Comparison of ENCODE assay signal across 15 cellular contexts in genomic region chr11:104618949-104619348, GRCh38.
DNase-seq lines count a peak whose midpoint lies in the region.
"Had no signal": no experiment of that assay in that cellular context is flagged by ENCODE, and none has a peak within 500 bp of the region (broad histone marks: within the 10 kb centered on the region; RNA-seq: fewer than 3 reads in every experiment).

No MANE protein-coding gene starts in this region.

- DNase-seq in KBM-7 (peak; percentile 15), dermis microvascular lymphatic vessel endothelial cell (ENCODE audit: low read depth in 2 of 2) (peak; percentile 68 to 73), inferior parietal cortex (ENCODE audit: extremely low spot score) (peak; percentile 68), substantia nigra (lab: John Stamatoyannopoulos, UW) (peak in 23 of 49 donors; percentile 1 to 60 (median 8)), islet precursor cell (no peak), COR-L47 (lab: John Stamatoyannopoulos, UW) (no peak), NCI-H2171 treated with DMSO at 0.1 percent for 48 hours (lab: John Stamatoyannopoulos, UW) (no peak)
- DNase-seq: DND-41, GDM1, GM23248, MG63, NCI-H1105 treated with DMSO at 0.1 percent for 48 hours, NCI-H187, NCI-H446, NCI-H774 had no signal

- in situ Hi-C loops in KBM-7 (cut with MboI; ENCODE audit: low pct_unique_long_range_greater_than_20kb, low sequenced_read_pairs) = no loop called here

- H3K27ac ChIP-seq in substantia nigra (ENCODE audit: low read depth, low read length, poor library complexity, severe bottlenecking) = peak overlapping the region; percentile 83
- H3K27ac ChIP-seq: GM23248 had no signal

Comparison
In these comparisons a context has a peak if more than half of its experiments do, and no peak if none do; other contexts are left out.
1. DNase-seq: peak in KBM-7 (single experiment), dermis microvascular lymphatic vessel endothelial cell (2 of 2) and inferior parietal cortex (single experiment); none in islet precursor cell (single experiment), COR-L47 (single experiment) and NCI-H2171 treated with DMSO at 0.1 percent for 48 hours (single experiment).